ENCODE assay signal across 17 cellular contexts in genomic region chr15:95973566-95974256, GRCh38.
DNase-seq lines count a peak whose midpoint lies in the region; ATAC-seq, FAIRE-seq and TF ChIP-seq lines count a peak whose summit lies in the region.
"Had no signal": no experiment of that assay in that cellular context is flagged by ENCODE, and none has a peak within 500 bp of the region (broad histone marks: within the 10 kb centered on the region; RNA-seq: fewer than 3 reads in every experiment).

No MANE protein-coding gene starts in this region.

- POLR2A ChIA-PET in K562 (lab: Yijun Ruan, JAX): no interaction called here

- no peak overlapping the region for H3K4me2 ChIP-seq in K562 (ENCODE audit: insufficient read depth, low read length)

- no peak overlapping the region for H3K27ac ChIP-seq in K562 (ENCODE audit: extremely low read depth, low read depth, low read length)
- H3K27ac ChIP-seq in sigmoid colon: no peak overlapping the region
- H3K27ac ChIP-seq: vagina, WERI-Rb-1 had no signal

- H3K4me1 ChIP-seq in K562 (replicated peaks in 1 of 2; ENCODE audit: control insufficient read depth in 2 of 2, insufficient read depth in 2 of 2, low read length in 2 of 2) (peaks cover 4 to 23% of the 10 kb centered on the region in 2 experiments; a peak in 3 of 5 replicates), sigmoid colon (no peaks in the 10 kb centered on the region)
- H3K4me1 ChIP-seq: vagina had no signal

- no TSS peak for BruUV-seq in K562 (replicated peaks; lab: Mats Ljungman, UMichigan)

- no peaks in the 10 kb centered on the region for H3K27me3 Mint-ChIP-seq in endothelial cell (ENCODE audit: unreplicated experiment)

- no peaks in the 10 kb centered on the region for H3K79me2 ChIP-seq in K562 (ENCODE audit: control insufficient read depth, insufficient read depth, low read length)

- H3K36me3 ChIP-seq in K562 (ENCODE audit: control insufficient read depth, insufficient read depth, low read length) (no peaks in the 10 kb centered on the region), sigmoid colon (no peaks in the 10 kb centered on the region)
- H3K36me3 ChIP-seq: vagina, WERI-Rb-1 had no signal

- TF ChIP-seq EP300 in K562 (IDR thresholded peaks at IDR 0.05; ENCODE audit: low read length): no peak
- no peak for TF ChIP-seq EP300 in sigmoid colon (IDR thresholded peaks at IDR 0.05)

- no peaks in the 10 kb centered on the region for H3K36me3 Mint-ChIP-seq in endothelial cell (ENCODE audit: low read depth, unreplicated experiment)

- no peak overlapping the region for H3K27ac Mint-ChIP-seq in endothelial cell (ENCODE audit: unreplicated experiment)

- H3K9ac ChIP-seq in K562 (ENCODE audit: insufficient read depth in 1 of 2, low read depth in 2 of 2, low read length in 2 of 2): 0 out of 4 replicates have a peak overlapping the region, but pooled peaks of 1 of the 2 experiments have one; percentile 15

- no peak for DNase-seq in K562 (ENCODE audit: extremely low read depth in 1 of 4, low spot score in 3 of 4)
- DNase-seq in KG1 (lab: John Stamatoyannopoulos, UW): no peak
- DNase-seq in T-helper 2 cell: no peak
- DNase-seq in endothelial cell (ENCODE audit: low spot score): no peak
- DNase-seq in sigmoid colon: no peak
- DNase-seq: activated T-cell treated with anti-CD3 and anti-CD28 coated beads for 4 hours; AML-193; aorta; NCI-H1048; NCI-H774; SIG-M5; stimulated activated CD4-positive, alpha-beta T cell treated with anti-CD3 and anti-CD28 coated beads, Interleukin-12 subunit alpha, Interleukin-12 subunit beta, amount 100 ng/mL, for 4 hours; WERI-Rb-1 had no signal

- H3K4me1 Mint-ChIP-seq in endothelial cell (ENCODE audit: unreplicated experiment): no peaks in the 10 kb centered on the region

- TF ChIP-seq CTCF in K562 (IDR thresholded peaks at IDR 0.05 in 2 of 3, conservative IDR thresholded peaks at IDR 0.05 in 1 of 3; ENCODE audit: insufficient read depth in 2 of 3, low read depth in 1 of 3, low read length in 3 of 3): no peak
- no peak for TF ChIP-seq CTCF in endothelial cell (IDR thresholded peaks at IDR 0.05; ENCODE audit: unreplicated experiment)
- TF ChIP-seq CTCF in sigmoid colon (IDR thresholded peaks at IDR 0.05): no peak

- intact Hi-C loops in K562 (cut with micrococcal nuclease) (no loop called here), sigmoid colon (cut with DNase I) (no loop called here)

- H3K4me3 ChIP-seq in K562: no peak overlapping the region
- no peak overlapping the region for H3K4me3 ChIP-seq in sigmoid colon
- H3K4me3 ChIP-seq: vagina had no signal

- peak overlapping the region; percentile 56 for H2AFZ ChIP-seq in K562 (ENCODE audit: low read depth, low read length)

- no peaks in the 10 kb centered on the region for H4K20me1 ChIP-seq in K562 (replicated peaks; ENCODE audit: control insufficient read depth, insufficient read depth, low read length)

- CTCF ChIA-PET in K562 (lab: Yijun Ruan, JAX; ENCODE audit: low intra/inter-chr PET ratio): no interaction called here

- in situ Hi-C loops in K562 (cut with MboI): no loop called here

- no peak for TF ChIP-seq RAD21 in K562 (CRISPR knock-in tag; conservative IDR thresholded peaks at IDR 0.05 in 1 of 2, IDR thresholded peaks at IDR 0.05 in 1 of 2)

- no peak for FAIRE-seq in K562 (lab: Jason Lieb, UNC)

- no peak overlapping the region for H3K4me3 Mint-ChIP-seq in endothelial cell (ENCODE audit: unreplicated experiment)

- ATAC-seq in GM18511 (IDR thresholded peaks at IDR 0.05; ENCODE audit: unreplicated experiment): peak; percentile 56
- ATAC-seq in GM21576 (IDR thresholded peaks at IDR 0.05; ENCODE audit: unreplicated experiment): peak; percentile 69
- ATAC-seq in HG03066 (IDR thresholded peaks at IDR 0.05; ENCODE audit: low read depth, unreplicated experiment): peak; percentile 71
- no peak; the same call in 2 of the 3 replicates for ATAC-seq in K562

- H3K27me3 ChIP-seq in K562 (ENCODE audit: control insufficient read depth in 2 of 2, insufficient read depth in 2 of 2, low read length in 2 of 2) (no peaks in the 10 kb centered on the region), sigmoid colon (no peaks in the 10 kb centered on the region)
- H3K27me3 ChIP-seq: vagina had no signal

- no peaks in the 10 kb centered on the region for H3K9me3 Mint-ChIP-seq in endothelial cell (ENCODE audit: unreplicated experiment)

- H3K9me1 ChIP-seq in K562 (ENCODE audit: control insufficient read depth, insufficient read depth, low read length): peaks cover 3% of the 10 kb centered on the region

- TF ChIP-seq POLR2A in K562 (conservative IDR thresholded peaks at IDR 0.05) (no peak), sigmoid colon (IDR thresholded peaks at IDR 0.05) (no peak)

- 57% methylated on average over 6 of the region's 7 CpGs for WGBS in K562 (ENCODE audit: insufficient coverage, low coverage, missing lambda C conversion rate)
- WGBS in sigmoid colon, 2 donors: 55 to 61% methylated on average over 7 of the region's 7 CpGs

- no peaks in the 10 kb centered on the region; the same call in 1 of the 2 replicates for H3K9me3 ChIP-seq in K562 (replicated peaks; ENCODE audit: control insufficient read depth, insufficient read depth, low read depth, low read length)
- no peaks in the 10 kb centered on the region for H3K9me3 ChIP-seq in sigmoid colon
- H3K9me3 ChIP-seq: vagina had no signal

TF ChIP-seq in K562, 482 proteins besides CTCF, POLR2A, EP300 and RAD21:
- TF ChIP-seq ZNF609 (CRISPR knock-in tag; IDR thresholded peaks at IDR 0.05; ENCODE audit: borderline replicate concordance): no peak
- no peak for TF ChIP-seq BCOR (IDR thresholded peaks at IDR 0.05)
- TF ChIP-seq STAG1 (CRISPR knock-in tag; IDR thresholded peaks at IDR 0.05; ENCODE audit: borderline replicate concordance): no peak
